12 cellular contexts compared by ENCODE assay signal in the genomic region with DNA sequence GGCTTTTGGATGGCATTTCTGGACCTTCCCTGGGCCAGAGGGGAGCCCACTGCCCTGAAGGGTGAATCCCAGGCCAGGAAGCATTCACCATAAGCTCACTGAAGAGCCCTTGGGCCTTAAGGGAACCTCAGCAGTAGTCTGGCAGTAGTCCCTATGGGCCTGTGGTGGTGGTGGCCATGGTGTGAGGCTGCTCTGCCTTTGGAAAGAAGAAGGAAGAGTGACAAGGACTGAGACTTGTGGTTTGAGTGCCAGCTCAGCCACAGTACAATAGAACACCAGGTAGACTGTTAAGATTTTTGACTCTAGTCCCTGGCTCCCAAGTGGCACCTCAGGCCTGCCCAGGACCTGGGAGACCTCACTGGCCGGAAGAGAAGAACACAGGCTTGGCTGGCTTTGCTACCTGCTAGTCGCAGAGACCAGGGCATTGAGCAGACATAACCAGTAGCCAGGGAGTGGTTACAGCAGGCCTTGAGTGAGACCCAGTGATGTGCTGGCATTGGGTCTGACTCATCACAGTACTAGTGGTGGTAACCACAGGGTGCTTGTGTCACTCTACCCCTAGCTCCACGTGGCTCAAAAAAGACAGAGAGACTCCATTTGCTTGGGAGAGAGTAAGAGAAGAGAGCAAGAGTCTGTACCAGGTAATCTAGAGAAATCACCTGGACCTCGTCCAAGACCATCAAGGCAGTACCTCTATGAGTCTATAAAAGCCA.
DNase-seq lines count a peak whose midpoint lies in the region; ATAC-seq and TF ChIP-seq lines count a peak whose summit lies in the region.
"Had no signal": no experiment of that assay in that cellular context is flagged by ENCODE, and none has a peak within 500 bp of the region (broad histone marks: within the 10 kb centered on the region; RNA-seq: fewer than 3 reads in every experiment).

No MANE protein-coding gene starts in this region.

- no peaks in the 10 kb centered on the region for H3K36me3 ChIP-seq in OCI-LY3 (replicated peaks; ENCODE audit: low read depth, low read length)
- H3K36me3 ChIP-seq: gastrocnemius medialis, Peyer's patch had no signal

- H3K9me3 ChIP-seq in OCI-LY3 (ENCODE audit: insufficient read depth, low read length) = no peaks in the 10 kb centered on the region
- H3K9me3 ChIP-seq: gastrocnemius medialis, Peyer's patch had no signal

- peak overlapping the region; percentile 41 for H3K4me2 ChIP-seq in OCI-LY3 (ENCODE audit: low read length)

- no peaks in the 10 kb centered on the region for H4K20me1 ChIP-seq in OCI-LY3 (ENCODE audit: insufficient read depth, low read length)

- no peaks in the 10 kb centered on the region for H3K79me2 ChIP-seq in OCI-LY3 (ENCODE audit: low read length)

- H3K4me3 ChIP-seq in OCI-LY3 (ENCODE audit: low read length) = no peak overlapping the region
- H3K4me3 ChIP-seq: gastrocnemius medialis, K562, Peyer's patch had no signal

- DNase-seq in GF-D8 (lab: John Stamatoyannopoulos, UW) = peak; percentile 48
- peak; percentile 55 for DNase-seq in H4 (ENCODE audit: low spot score)
- peak; percentile 27 to 77 for DNase-seq in foreskin keratinocyte
- no peak for DNase-seq in central memory CD4-positive, alpha-beta T cell
- no peak for DNase-seq in sciatic nerve (ENCODE audit: low spot score)
- DNase-seq in Kasumi-1 (lab: John Stamatoyannopoulos, UW) = no peak
- DNase-seq: cerebellar nuclear complex, gastrocnemius medialis, Peyer's patch had no signal

- H3K27me3 ChIP-seq in OCI-LY3 (ENCODE audit: low read depth, low read length) = peaks cover 2% of the 10 kb centered on the region; the same call in 1 of the 2 replicates
- peaks cover 11% of the 10 kb centered on the region for H3K27me3 ChIP-seq in foreskin keratinocyte
- H3K27me3 ChIP-seq: gastrocnemius medialis, Peyer's patch had no signal

- intact Hi-C loops in sciatic nerve (cut with DNase I) = no loop called here

- TF ChIP-seq CTCF in OCI-LY3 (IDR thresholded peaks at IDR 0.05; ENCODE audit: low read depth, low read length) (no peak), foreskin keratinocyte (conservative IDR thresholded peaks at IDR 0.05) (no peak)

- peak overlapping the region; percentile 3; the same call in 1 of the 2 replicates for H3K9ac ChIP-seq in OCI-LY3 (ENCODE audit: low read length)

- peak; percentile 98 for ATAC-seq in foreskin keratinocyte
- no peak for ATAC-seq in SK-N-SH treated with all-trans-retinoic acid at 6 μM for 48 hours
- no peak for ATAC-seq in sciatic nerve
- ATAC-seq: gastrocnemius medialis, K562 had no signal

- peak overlapping the region; percentile 69 for H2AFZ ChIP-seq in OCI-LY3 (ENCODE audit: low read depth, low read length)

- H3K4me1 ChIP-seq in OCI-LY3 (ENCODE audit: low read length) (peaks cover 15% of the 10 kb centered on the region), foreskin keratinocyte (no peaks in the 10 kb centered on the region)
- H3K4me1 ChIP-seq: gastrocnemius medialis, Peyer's patch had no signal

- 0 out of 2 replicates have a peak overlapping the region, but pooled peaks have one; percentile 23 for H3K27ac ChIP-seq in OCI-LY3 (ENCODE audit: low read length)
- no peak overlapping the region for H3K27ac ChIP-seq in foreskin keratinocyte
- H3K27ac ChIP-seq: gastrocnemius medialis, Peyer's patch had no signal

TF ChIP-seq in SK-N-SH treated with all-trans-retinoic acid at 6 μM for 48 hours, 23 proteins besides CTCF, POLR2A, EP300 and RAD21:
- no peak for TF ChIP-seq ZNF565 (CRISPR knock-in tag; conservative IDR thresholded peaks at IDR 0.05; ENCODE audit: low read depth)
- TF ChIP-seq TOX (CRISPR knock-in tag; IDR thresholded peaks at IDR 0.05; ENCODE audit: borderline replicate concordance) = no peak
- TF ChIP-seq OSR1 (CRISPR knock-in tag; IDR thresholded peaks at IDR 0.05) = no peak
- TF ChIP-seq ARNTL (CRISPR knock-in tag; IDR thresholded peaks at IDR 0.05; ENCODE audit: borderline replicate concordance, low read depth) = no peak
- TF ChIP-seq ZFP30 (CRISPR knock-in tag; IDR thresholded peaks at IDR 0.05) = no peak
- TF ChIP-seq ESRRG (CRISPR knock-in tag; IDR thresholded peaks at IDR 0.05) = no peak
- TF ChIP-seq ZNF70 (CRISPR knock-in tag; IDR thresholded peaks at IDR 0.05) = no peak
- no peak for TF ChIP-seq ZC3H10 (CRISPR knock-in tag; IDR thresholded peaks at IDR 0.05)
- TF ChIP-seq, protein P1, sequence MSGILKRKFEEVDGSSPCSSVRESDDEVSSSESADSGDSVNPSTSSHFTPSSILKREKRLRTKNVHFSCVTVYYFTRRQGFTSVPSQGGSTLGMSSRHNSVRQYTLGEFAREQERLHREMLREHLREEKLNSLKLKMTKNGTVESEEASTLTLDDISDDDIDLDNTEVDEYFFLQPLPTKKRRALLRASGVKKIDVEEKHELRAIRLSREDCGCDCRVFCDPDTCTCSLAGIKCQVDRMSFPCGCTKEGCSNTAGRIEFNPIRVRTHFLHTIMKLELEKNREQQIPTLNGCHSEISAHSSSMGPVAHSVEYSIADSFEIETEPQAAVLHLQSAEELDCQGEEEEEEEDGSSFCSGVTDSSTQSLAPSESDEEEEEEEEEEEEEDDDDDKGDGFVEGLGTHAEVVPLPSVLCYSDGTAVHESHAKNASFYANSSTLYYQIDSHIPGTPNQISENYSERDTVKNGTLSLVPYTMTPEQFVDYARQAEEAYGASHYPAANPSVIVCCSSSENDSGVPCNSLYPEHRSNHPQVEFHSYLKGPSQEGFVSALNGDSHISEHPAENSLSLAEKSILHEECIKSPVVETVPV (CRISPR knock-in tag; IDR thresholded peaks at IDR 0.05) = no peak
- TF ChIP-seq CSDC2 (CRISPR knock-in tag; IDR thresholded peaks at IDR 0.05) = no peak
- no peak for TF ChIP-seq PPARA (CRISPR knock-in tag; IDR thresholded peaks at IDR 0.05; ENCODE audit: borderline replicate concordance)
- TF ChIP-seq, protein P2, sequence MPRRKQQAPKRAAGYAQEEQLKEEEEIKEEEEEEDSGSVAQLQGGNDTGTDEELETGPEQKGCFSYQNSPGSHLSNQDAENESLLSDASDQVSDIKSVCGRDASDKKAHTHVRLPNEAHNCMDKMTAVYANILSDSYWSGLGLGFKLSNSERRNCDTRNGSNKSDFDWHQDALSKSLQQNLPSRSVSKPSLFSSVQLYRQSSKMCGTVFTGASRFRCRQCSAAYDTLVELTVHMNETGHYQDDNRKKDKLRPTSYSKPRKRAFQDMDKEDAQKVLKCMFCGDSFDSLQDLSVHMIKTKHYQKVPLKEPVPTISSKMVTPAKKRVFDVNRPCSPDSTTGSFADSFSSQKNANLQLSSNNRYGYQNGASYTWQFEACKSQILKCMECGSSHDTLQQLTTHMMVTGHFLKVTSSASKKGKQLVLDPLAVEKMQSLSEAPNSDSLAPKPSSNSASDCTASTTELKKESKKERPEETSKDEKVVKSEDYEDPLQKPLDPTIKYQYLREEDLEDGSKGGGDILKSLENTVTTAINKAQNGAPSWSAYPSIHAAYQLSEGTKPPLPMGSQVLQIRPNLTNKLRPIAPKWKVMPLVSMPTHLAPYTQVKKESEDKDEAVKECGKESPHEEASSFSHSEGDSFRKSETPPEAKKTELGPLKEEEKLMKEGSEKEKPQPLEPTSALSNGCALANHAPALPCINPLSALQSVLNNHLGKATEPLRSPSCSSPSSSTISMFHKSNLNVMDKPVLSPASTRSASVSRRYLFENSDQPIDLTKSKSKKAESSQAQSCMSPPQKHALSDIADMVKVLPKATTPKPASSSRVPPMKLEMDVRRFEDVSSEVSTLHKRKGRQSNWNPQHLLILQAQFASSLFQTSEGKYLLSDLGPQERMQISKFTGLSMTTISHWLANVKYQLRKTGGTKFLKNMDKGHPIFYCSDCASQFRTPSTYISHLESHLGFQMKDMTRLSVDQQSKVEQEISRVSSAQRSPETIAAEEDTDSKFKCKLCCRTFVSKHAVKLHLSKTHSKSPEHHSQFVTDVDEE (CRISPR knock-in tag; IDR thresholded peaks at IDR 0.05) = no peak
- no peak for TF ChIP-seq ZNF8 (CRISPR knock-in tag; IDR thresholded peaks at IDR 0.05)

Comparison
In these comparisons a context has a peak if more than half of its experiments do, and no peak if none do; other contexts are left out.
1. DNase-seq: peak in GF-D8 (single experiment), H4 (single experiment) and foreskin keratinocyte (2 of 2); none in central memory CD4-positive, alpha-beta T cell (single experiment), sciatic nerve (single experiment) and Kasumi-1 (0 of 2).